Comparison of ENCODE assay signal across 25 cellular contexts in genomic region chr9:71096431-71097108, GRCh38. TPM values are rescaled to one million over a fixed set of nuclear protein-coding genes. Genes with fewer than 3 reads are reported as not detected.
DNase-seq lines count a peak whose midpoint lies in the region; ATAC-seq and TF ChIP-seq lines count a peak whose summit lies in the region.
"Had no signal": no experiment of that assay in that cellular context is flagged by ENCODE, and none has a peak within 500 bp of the region (broad histone marks: within the 10 kb centered on the region; RNA-seq: fewer than 3 reads in every experiment).

No MANE protein-coding gene starts in this region.

- peak overlapping the region in 1 of 4 donors; percentile 30 for H3K27ac ChIP-seq in body of pancreas
- no peak overlapping the region for H3K27ac ChIP-seq in lung (ENCODE audit: low read depth in 1 of 2, low read length in 1 of 2)
- H3K27ac ChIP-seq in upper lobe of right lung: no peak overlapping the region
- no peak overlapping the region for H3K27ac ChIP-seq in heart right ventricle
- H3K27ac ChIP-seq: cardiac muscle cell, spleen, thoracic aorta had no signal

- H3K4me3 ChIP-seq in body of pancreas (no peak overlapping the region), lung (no peak overlapping the region), upper lobe of right lung (no peak overlapping the region), heart right ventricle (no peak overlapping the region)
- H3K4me3 ChIP-seq: cardiac muscle cell, spleen, thoracic aorta had no signal

- WGBS in body of pancreas, 2 donors: 5 to 12% methylated on average over 5 of the region's 5 CpGs
- 38 to 68% methylated on average over 5 of the region's 5 CpGs for WGBS in lung, 2 donors
- WGBS in heart right ventricle, 2 donors: 58 to 64% methylated on average over 5 of the region's 5 CpGs

- no peaks in the 10 kb centered on the region for H3K27me3 ChIP-seq in body of pancreas
- no peaks in the 10 kb centered on the region for H3K27me3 ChIP-seq in lung (ENCODE audit: control insufficient read depth, insufficient read depth)
- no peaks in the 10 kb centered on the region for H3K27me3 ChIP-seq in upper lobe of right lung
- H3K27me3 ChIP-seq in heart right ventricle: no peaks in the 10 kb centered on the region
- H3K27me3 ChIP-seq: cardiac muscle cell, spleen had no signal

- TF ChIP-seq CTCF in body of pancreas (IDR thresholded peaks at IDR 0.05): peak in 2 of 7 experiments; percentile 9 to 41
- no peak for TF ChIP-seq CTCF in lung (IDR thresholded peaks at IDR 0.05; ENCODE audit: control extremely low read depth, extremely low read depth)
- TF ChIP-seq CTCF in upper lobe of right lung (IDR thresholded peaks at IDR 0.05): no peak
- no peak for TF ChIP-seq CTCF in heart right ventricle (IDR thresholded peaks at IDR 0.05)

- H3K4me1 ChIP-seq in body of pancreas (peaks cover 12% of the 10 kb centered on the region), lung (ENCODE audit: control insufficient read depth in 2 of 2, insufficient read depth in 2 of 2, low read length in 2 of 2) (no peaks in the 10 kb centered on the region), upper lobe of right lung (no peaks in the 10 kb centered on the region), heart right ventricle (no peaks in the 10 kb centered on the region)

- ATAC-seq in body of pancreas: peak; percentile 80
- ATAC-seq in lung (ENCODE audit: insufficient read depth, low FRiP score): peak; percentile 41
- peak; percentile 72 for ATAC-seq in upper lobe of right lung
- ATAC-seq in heart right ventricle: no peak
- no peak for ATAC-seq in GM18858 (IDR thresholded peaks at IDR 0.05; ENCODE audit: unreplicated experiment)
- ATAC-seq: naive thymus-derived CD8-positive, alpha-beta T cell had no signal

- H3K9me3 ChIP-seq in body of pancreas: no peaks in the 10 kb centered on the region
- H3K9me3 ChIP-seq in lung (ENCODE audit: control insufficient read depth in 2 of 2, insufficient read depth in 1 of 2, low read length in 1 of 2): no peaks in the 10 kb centered on the region
- no peaks in the 10 kb centered on the region for H3K9me3 ChIP-seq in upper lobe of right lung
- H3K9me3 ChIP-seq in heart right ventricle: peaks cover 0 to 3% (median 0%) of the 10 kb centered on the region in 11 donors
- H3K9me3 ChIP-seq: spleen, thoracic aorta had no signal

- no peak for TF ChIP-seq POLR2A in body of pancreas (IDR thresholded peaks at IDR 0.05)

- H3K36me3 ChIP-seq in body of pancreas (replicated peaks in 1 of 2; ENCODE audit: insufficient read depth in 1 of 2, low read depth in 2 of 2): no peaks in the 10 kb centered on the region
- no peaks in the 10 kb centered on the region for H3K36me3 ChIP-seq in lung (ENCODE audit: control insufficient read depth in 2 of 2, insufficient read depth in 2 of 2, low read length in 2 of 2)
- no peaks in the 10 kb centered on the region for H3K36me3 ChIP-seq in upper lobe of right lung
- no peaks in the 10 kb centered on the region for H3K36me3 ChIP-seq in heart right ventricle
- H3K36me3 ChIP-seq: cardiac muscle cell, spleen, thoracic aorta had no signal

- intact Hi-C loops in body of pancreas (cut with DNase I) (no loop called here), upper lobe of right lung (cut with DNase I) (no loop called here), heart right ventricle (cut with DNase I) (no loop called here)

- peak; percentile 11 for DNase-seq in HT-29 (ENCODE audit: low spot score)
- peak; percentile 34 to 75 (median 66) for DNase-seq in body of pancreas
- no peak for DNase-seq in lung (ENCODE audit: low spot score)
- no peak for DNase-seq in upper lobe of right lung
- no peak for DNase-seq in heart right ventricle
- DNase-seq in D341Med (ENCODE audit: low spot score): no peak
- DNase-seq: activated CD4-positive, alpha-beta T cell treated with anti-CD3 and anti-CD28 coated beads, Interleukin-2, amount 50 U/mL, for 48 hours; activated CD4-positive, CD25-positive, alpha-beta regulatory T cell; activated CD8-positive, alpha-beta memory T cell treated with anti-CD3 and anti-CD28 coated beads, Interleukin-2, amount 50 U/mL, for 4 hours; CD4-positive, alpha-beta memory T cell; glutamatergic neuron; GOT3; mesendoderm; naive thymus-derived CD8-positive, alpha-beta T cell; NCI-H187 treated with DMSO at 0.1 percent for 48 hours; NCI-H69; Right ventricle myocardium superior; spleen; stimulated activated CD4-positive, alpha-beta T cell treated with anti-CD3 and anti-CD28 coated beads, Interleukin-4, amount 100 ng/mL, for 24 hours; stimulated activated naive CD4-positive, alpha-beta T cell; T1000 had no signal

RNA-seq across cellular contexts. Expression of gene TRPM3, which starts 24.9 kb away (rescaled TPM):
- not detected in 2 replicates for total RNA-seq in HT-29 (2014; rRNA removed; shearing (Covaris generic))
- total RNA-seq in body of pancreas (1 to 10 TPM in 1 of 2 donors, under 1 TPM in 1; 0.78 to 1.3 TPM), lung (1 to 10 TPM in 1 of 2 donors, under 1 TPM in 1; 0.49 to 1.4 TPM), upper lobe of right lung (0.35 TPM), heart right ventricle (1 to 10 TPM in 1 of 10 donors, under 1 TPM in 8, not detected in 1; 0.05 to 1.3 (median 0.36) TPM)
- polyA plus RNA-seq in lung (under 1 TPM in 1 of 2 donors, not detected in 1; 0.02 TPM), heart right ventricle (under 1 TPM; 0.06 to 0.15 TPM)
- total RNA-seq: CD4-positive, alpha-beta memory T cell; kidney epithelial cell; naive thymus-derived CD8-positive, alpha-beta T cell had no signal
- polyA plus RNA-seq: cardiac muscle cell; CD4-positive, alpha-beta memory T cell; naive thymus-derived CD8-positive, alpha-beta T cell had no signal

Comparison
In these comparisons a context has a peak if more than half of its experiments do, and no peak if none do; other contexts are left out.
1. DNase-seq: peak in HT-29 (single experiment) and body of pancreas (4 of 4); none in lung (single experiment), upper lobe of right lung (single experiment), heart right ventricle (0 of 2) and D341Med (single experiment).
2. ATAC-seq: peak in body of pancreas (single experiment), lung (single experiment) and upper lobe of right lung (single experiment); none in heart right ventricle (0 of 8) and GM18858 (single experiment).